Comparison of ENCODE assay signal across 13 cellular contexts in the genomic region with DNA sequence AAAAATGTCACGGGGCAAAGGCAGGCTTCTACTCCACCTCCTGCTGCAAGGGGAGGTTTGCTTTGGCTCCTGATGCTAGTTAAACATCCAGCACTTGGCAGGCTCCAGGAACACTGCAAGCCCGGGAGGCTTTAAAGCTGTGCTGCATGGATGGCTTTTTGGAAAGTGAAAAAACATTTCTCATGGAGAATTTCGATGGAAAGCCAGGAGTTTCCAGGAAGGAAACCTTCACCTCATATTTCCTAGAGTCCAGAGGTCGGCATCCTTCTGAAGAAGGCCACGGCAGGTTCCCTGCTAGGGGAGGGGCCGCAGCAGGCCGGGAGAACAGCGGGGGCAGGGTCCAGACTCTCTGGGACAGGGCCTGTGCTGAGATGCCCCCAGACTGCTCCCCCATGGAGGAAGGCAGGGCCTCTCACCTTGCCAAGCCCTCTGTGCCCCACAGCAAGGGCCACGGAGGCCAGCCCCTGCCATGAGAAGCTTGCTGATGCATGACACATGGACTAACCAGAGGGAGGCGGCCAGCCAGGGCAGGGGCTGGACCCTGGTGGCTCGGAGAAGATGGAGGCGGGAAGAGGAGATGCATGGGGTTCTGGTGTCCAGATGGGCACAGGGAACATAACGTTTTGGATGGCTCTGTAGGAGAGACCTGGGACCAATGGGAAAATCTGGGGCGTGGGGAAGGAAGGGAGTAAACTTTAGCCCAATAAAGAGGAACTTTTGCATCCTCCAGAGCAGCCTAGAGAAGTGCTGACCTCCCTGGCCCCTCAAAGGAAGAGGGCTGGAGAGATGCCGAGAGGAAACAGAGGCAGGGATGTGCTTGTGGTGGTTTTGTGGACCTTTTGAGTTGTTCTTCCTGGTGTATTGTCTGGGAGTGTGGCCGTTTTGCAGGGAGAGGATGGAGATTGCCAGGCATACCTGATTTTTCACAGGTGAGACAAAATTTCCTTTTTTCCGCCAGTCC. TPM values are rescaled to one million over a fixed set of nuclear protein-coding genes. Genes with fewer than 3 reads are reported as not detected.
DNase-seq lines count a peak whose midpoint lies in the region; ATAC-seq, FAIRE-seq and TF ChIP-seq lines count a peak whose summit lies in the region.
"Had no signal": no experiment of that assay in that cellular context is flagged by ENCODE, and none has a peak within 500 bp of the region (broad histone marks: within the 10 kb centered on the region; RNA-seq: fewer than 3 reads in every experiment).

No MANE protein-coding gene starts in this region.

- ATAC-seq in stimulated activated naive B cell treated with anti-CD40 and anti-IgM and Interleukin-4, amounts not matched to agents 10 μg/mL and 1 μg/mL and 100 μg/mL, for 72 hours (replicated peaks) = no peak
- ATAC-seq in activated naive CD4-positive, alpha-beta T cell treated with anti-CD3 and anti-CD28 coated beads, Interleukin-2, amount 50 U/mL, for 72 hours = no peak
- ATAC-seq in GM19455 (IDR thresholded peaks at IDR 0.05; ENCODE audit: unreplicated experiment) = no peak
- ATAC-seq: mucosa of descending colon had no signal

- H3K27me3 ChIP-seq in MG63 = no peaks in the 10 kb centered on the region; the same call in 1 of the 2 replicates
- H3K27me3 ChIP-seq in astrocyte (ENCODE audit: insufficient read depth, low read length) = no peaks in the 10 kb centered on the region
- no peaks in the 10 kb centered on the region for H3K27me3 ChIP-seq in right atrium auricular region

- H3K79me2 ChIP-seq in astrocyte (ENCODE audit: insufficient read depth, low read length) = no peaks in the 10 kb centered on the region

- H3K4me1 ChIP-seq in astrocyte (ENCODE audit: insufficient read depth, low read length) (peaks cover 11% of the 10 kb centered on the region), right atrium auricular region (peaks cover 0 to 67% of the 10 kb centered on the region in 2 donors)

- H3K4me3 ChIP-seq in MG63 = no peak overlapping the region
- no peak overlapping the region for H3K4me3 ChIP-seq in astrocyte (ENCODE audit: insufficient read depth, low read depth, low read length)
- no peak overlapping the region for H3K4me3 ChIP-seq in right atrium auricular region
- H3K4me3 ChIP-seq: mucosa of descending colon had no signal

- H3K36me3 ChIP-seq in MG63 = no peaks in the 10 kb centered on the region; the same call in 1 of the 2 replicates
- no peaks in the 10 kb centered on the region for H3K36me3 ChIP-seq in astrocyte (ENCODE audit: insufficient read depth, low read length)
- peaks cover 6% of the 10 kb centered on the region for H3K36me3 ChIP-seq in right atrium auricular region

- H3K27ac ChIP-seq in astrocyte (ENCODE audit: low read depth, low read length) (no peak overlapping the region), right atrium auricular region (peak overlapping the region in 1 of 2 donors; percentile 31)
- H3K27ac ChIP-seq: HL-60 had no signal

- H4K20me1 ChIP-seq in astrocyte (ENCODE audit: insufficient read depth, low read length) = peaks cover 5% of the 10 kb centered on the region

- FAIRE-seq in astrocyte (lab: Jason Lieb, UNC) = no peak
- FAIRE-seq: TTC549 had no signal

- TF ChIP-seq CTCF in astrocyte (IDR thresholded peaks at IDR 0.05; ENCODE audit: insufficient read depth, low read depth, low read length) (no peak), right atrium auricular region (IDR thresholded peaks at IDR 0.05) (no peak)

- H3K4me3 Mint-ChIP-seq in astrocyte (ENCODE audit: unreplicated experiment) = peak overlapping the region; percentile 6
- H3K4me3 Mint-ChIP-seq in stimulated activated naive B cell treated with anti-CD40 and anti-IgM and Interleukin-4, amounts not matched to agents 10 μg/mL and 1 μg/mL and 100 μg/mL, for 72 hours = peak overlapping the region in 1 of 2 donors; percentile 27

- no peak overlapping the region for H3K27ac Mint-ChIP-seq in astrocyte (ENCODE audit: unreplicated experiment)
- H3K27ac Mint-ChIP-seq in stimulated activated naive B cell treated with anti-CD40 and anti-IgM and Interleukin-4, amounts not matched to agents 10 μg/mL and 1 μg/mL and 100 μg/mL, for 72 hours = peak overlapping the region; percentile 90
- H3K27ac Mint-ChIP-seq in activated naive CD4-positive, alpha-beta T cell treated with anti-CD3 and anti-CD28 coated beads, Interleukin-2, amount 50 U/mL, for 72 hours = no peak overlapping the region

- H3K9ac ChIP-seq in astrocyte (ENCODE audit: low read length) = no peak overlapping the region

- no peak overlapping the region for H2AFZ ChIP-seq in astrocyte (ENCODE audit: low read depth, low read length)

- H3K9me3 ChIP-seq in MG63 (no peaks in the 10 kb centered on the region), astrocyte (ENCODE audit: insufficient read depth, low read depth, low read length) (no peaks in the 10 kb centered on the region), right atrium auricular region (no peaks in the 10 kb centered on the region)
- H3K9me3 ChIP-seq: mucosa of descending colon had no signal

- H3K9me3 Mint-ChIP-seq in astrocyte (ENCODE audit: unreplicated experiment) = no peaks in the 10 kb centered on the region
- H3K9me3 Mint-ChIP-seq in stimulated activated naive B cell treated with anti-CD40 and anti-IgM and Interleukin-4, amounts not matched to agents 10 μg/mL and 1 μg/mL and 100 μg/mL, for 72 hours = peaks cover 2 to 3% of the 10 kb centered on the region in 2 donors
- H3K9me3 Mint-ChIP-seq in activated naive CD4-positive, alpha-beta T cell treated with anti-CD3 and anti-CD28 coated beads, Interleukin-2, amount 50 U/mL, for 72 hours = peaks cover 0 to 3% of the 10 kb centered on the region in 2 donors

- H3K36me3 Mint-ChIP-seq in astrocyte (ENCODE audit: low read depth, unreplicated experiment) = no peaks in the 10 kb centered on the region
- peaks cover 68 to 69% of the 10 kb centered on the region in 2 donors for H3K36me3 Mint-ChIP-seq in stimulated activated naive B cell treated with anti-CD40 and anti-IgM and Interleukin-4, amounts not matched to agents 10 μg/mL and 1 μg/mL and 100 μg/mL, for 72 hours
- H3K36me3 Mint-ChIP-seq in activated naive CD4-positive, alpha-beta T cell treated with anti-CD3 and anti-CD28 coated beads, Interleukin-2, amount 50 U/mL, for 72 hours = peaks cover 0 to 4% of the 10 kb centered on the region in 2 donors

- H3K4me1 Mint-ChIP-seq in astrocyte (ENCODE audit: low read depth, unreplicated experiment) = peaks cover 5% of the 10 kb centered on the region
- H3K4me1 Mint-ChIP-seq in stimulated activated naive B cell treated with anti-CD40 and anti-IgM and Interleukin-4, amounts not matched to agents 10 μg/mL and 1 μg/mL and 100 μg/mL, for 72 hours = peaks cover 35 to 50% of the 10 kb centered on the region in 2 donors

- H3K27me3 Mint-ChIP-seq in astrocyte (ENCODE audit: low read depth, unreplicated experiment) = peaks cover 26% of the 10 kb centered on the region
- H3K27me3 Mint-ChIP-seq in stimulated activated naive B cell treated with anti-CD40 and anti-IgM and Interleukin-4, amounts not matched to agents 10 μg/mL and 1 μg/mL and 100 μg/mL, for 72 hours = no peaks in the 10 kb centered on the region

- no peak overlapping the region for H3K4me2 ChIP-seq in astrocyte (ENCODE audit: low read length)

- peak; percentile 56 for DNase-seq in MG63
- DNase-seq in astrocyte (ENCODE audit: low read depth) = peak; percentile 22
- peak; percentile 67 for DNase-seq in right atrium auricular region (ENCODE audit: low spot score)
- no peak for DNase-seq in stimulated activated naive B cell treated with anti-CD40 and anti-IgM and Interleukin-4, amounts not matched to agents 10 μg/mL and 1 μg/mL and 100 μg/mL, for 72 hours
- DNase-seq in DMS 273 treated with DMSO at 0.1 percent for 48 hours (lab: John Stamatoyannopoulos, UW) = no peak
- DNase-seq in activated naive CD4-positive, alpha-beta T cell treated with anti-CD3 and anti-CD28 coated beads, Interleukin-2, amount 50 U/mL, for 72 hours (ENCODE audit: low spot score in 2 of 2) = no peak
- DNase-seq: activated CD8-positive, alpha-beta memory T cell treated with anti-CD3 and anti-CD28 coated beads, Interleukin-2, amount 50 U/mL, for 48 hours; amniotic stem cell; Calu3 had no signal

RNA-seq across cellular contexts. Expression of a gene that starts 10.5 kb away (rescaled TPM):
- total RNA-seq in MG63 (2014; rRNA removed; shearing (Covaris generic); ENCODE audit: low replicate concordance) = 19.8 and 100 TPM in 2 replicates
- total RNA-seq in astrocyte = 4.1 and 5.7 TPM in 2 replicates
- 100 to 1,000 TPM in 1 of 2 donors, 10 to 100 TPM in 1; 51.0 to 114 TPM for total RNA-seq in right atrium auricular region
- 10 to 100 TPM in 1 of 2 donors, 1 to 10 TPM in 1; 8.4 to 11.1 TPM for total RNA-seq in activated naive CD4-positive, alpha-beta T cell treated with anti-CD3 and anti-CD28 coated beads, Interleukin-2, amount 50 U/mL, for 72 hours

Comparison
In these comparisons a context has a peak if more than half of its experiments do, and no peak if none do; other contexts are left out.
1. DNase-seq: peak in MG63 (single experiment), astrocyte (single experiment) and right atrium auricular region (single experiment); none in stimulated activated naive B cell treated with anti-CD40 and anti-IgM and Interleukin-4, amounts not matched to agents 10 μg/mL and 1 μg/mL and 100 μg/mL, for 72 hours (single experiment), DMS 273 treated with DMSO at 0.1 percent for 48 hours (single experiment) and activated naive CD4-positive, alpha-beta T cell treated with anti-CD3 and anti-CD28 coated beads, Interleukin-2, amount 50 U/mL, for 72 hours (0 of 2).